Comparison of ENCODE assay signal across 14 cellular contexts in genomic region chr7:50393076-50393475, GRCh38. TPM values are rescaled to one million over a fixed set of nuclear protein-coding genes. Genes with fewer than 3 reads are reported as not detected.
DNase-seq lines count a peak whose midpoint lies in the region; ATAC-seq and TF ChIP-seq lines count a peak whose summit lies in the region.
"Had no signal": no experiment of that assay in that cellular context is flagged by ENCODE, and none has a peak within 500 bp of the region (broad histone marks: within the 10 kb centered on the region; RNA-seq: fewer than 3 reads in every experiment).

No MANE protein-coding gene starts in this region.

- ATAC-seq in GM21786 (IDR thresholded peaks at IDR 0.05; ENCODE audit: unreplicated experiment) (no peak), GM18873 (IDR thresholded peaks at IDR 0.05; ENCODE audit: low FRiP score, unreplicated experiment) (no peak)

- H3K4me1 ChIP-seq in BLaER1 treated with 17β-estradiol and CSF1 and Interleukin-3, amounts not matched to agents 10 nM and 100 nM: peaks cover 60 to 92% (median 81%) of the 10 kb centered on the region in 10 experiments

- TF ChIP-seq CTCF in WERI-Rb-1 (IDR thresholded peaks at IDR 0.05; ENCODE audit: low read depth, low read length): no peak

- DNase-seq in WERI-Rb-1 (no peak), cerebellum (ENCODE audit: low spot score) (no peak), SW480 (ENCODE audit: low spot score) (no peak)
- DNase-seq in activated T-helper 9 cell treated with anti-CD3 and anti-CD28 coated beads, Interleukin-2, amount 50 U/mL, for 16 hours (ENCODE audit: low read depth): peak; percentile 38
- DNase-seq in stimulated activated CD4-positive, alpha-beta T cell treated with anti-CD3 and anti-CD28 coated beads, Interleukin-12 subunit alpha, Interleukin-12 subunit beta, amount 100 ng/mL, for 48 hours (ENCODE audit: low read depth in 2 of 3, low spot score in 1 of 3): peak; percentile 49 to 62 (median 60)
- DNase-seq: DMS79, HCEC 1CT, NCI-H524 treated with DMSO at 0.1 percent for 48 hours, Right ventricle myocardium superior had no signal

- peaks cover 0 to 18% (median 10%) of the 10 kb centered on the region in 11 experiments; a peak in 10 of 22 replicates for H3K9me3 ChIP-seq in BLaER1 treated with 17β-estradiol and CSF1 and Interleukin-3, amounts not matched to agents 10 nM and 100 nM (replicated peaks in 1 of 11)
- no peaks in the 10 kb centered on the region for H3K9me3 ChIP-seq in WERI-Rb-1 (ENCODE audit: severe bottlenecking)

- H3K9ac ChIP-seq in BLaER1 treated with 17β-estradiol and CSF1 and Interleukin-3, amounts not matched to agents 10 nM and 100 nM: peak overlapping the region in 5 of 11 experiments; percentile 15 to 59 (median 34); a peak in 8 of 22 replicates

- peak overlapping the region in 6 of 10 experiments; percentile 11 to 35 (median 26); a peak in 5 of 20 replicates for H3K4me3 ChIP-seq in BLaER1 treated with 17β-estradiol and CSF1 and Interleukin-3, amounts not matched to agents 10 nM and 100 nM
- no peak overlapping the region for H3K4me3 ChIP-seq in WERI-Rb-1 (ENCODE audit: low read depth, low read length)
- H3K4me3 ChIP-seq: hepatocyte had no signal

- peaks cover 78 to 100% (median 94%) of the 10 kb centered on the region in 11 experiments for H3K36me3 ChIP-seq in BLaER1 treated with 17β-estradiol and CSF1 and Interleukin-3, amounts not matched to agents 10 nM and 100 nM
- H3K36me3 ChIP-seq in WERI-Rb-1: no peaks in the 10 kb centered on the region

- H3K4me2 ChIP-seq in BLaER1 treated with 17β-estradiol and CSF1 and Interleukin-3, amounts not matched to agents 10 nM and 100 nM: peak overlapping the region; percentile 73 to 97 (median 85)
- H3K4me2 ChIP-seq: hepatocyte had no signal

- H3K27me3 ChIP-seq in BLaER1 treated with 17β-estradiol and CSF1 and Interleukin-3, amounts not matched to agents 10 nM and 100 nM: no peaks in the 10 kb centered on the region
- no peaks in the 10 kb centered on the region for H3K27me3 ChIP-seq in WERI-Rb-1 (ENCODE audit: insufficient read depth, low read depth, severe bottlenecking)
- H3K27me3 ChIP-seq: hepatocyte had no signal

- H3K27ac ChIP-seq in BLaER1 treated with 17β-estradiol and CSF1 and Interleukin-3, amounts not matched to agents 10 nM and 100 nM: peak overlapping the region; percentile 15 to 68 (median 50); a peak in 20 of 22 replicates
- peak overlapping the region; percentile 67; the same call in 1 of the 2 replicates for H3K27ac ChIP-seq in WERI-Rb-1
- H3K27ac ChIP-seq: epithelial cell of prostate, hepatocyte had no signal

- peaks cover 0 to 69% (median 22%) of the 10 kb centered on the region in 11 experiments; a peak in 14 of 22 replicates for H4K20me1 ChIP-seq in BLaER1 treated with 17β-estradiol and CSF1 and Interleukin-3, amounts not matched to agents 10 nM and 100 nM

RNA-seq across cellular contexts. Expression of gene FIGNL1, which starts 57.1 kb away (rescaled TPM):
- 33.7 TPM for total RNA-seq in cerebellum

Comparison
In these comparisons a context has a peak if more than half of its experiments do, and no peak if none do; other contexts are left out.
1. DNase-seq: peak in activated T-helper 9 cell treated with anti-CD3 and anti-CD28 coated beads, Interleukin-2, amount 50 U/mL, for 16 hours (single experiment) and stimulated activated CD4-positive, alpha-beta T cell treated with anti-CD3 and anti-CD28 coated beads, Interleukin-12 subunit alpha, Interleukin-12 subunit beta, amount 100 ng/mL, for 48 hours (3 of 3); none in WERI-Rb-1 (single experiment), cerebellum (single experiment) and SW480 (single experiment).